In the genomic region with DNA sequence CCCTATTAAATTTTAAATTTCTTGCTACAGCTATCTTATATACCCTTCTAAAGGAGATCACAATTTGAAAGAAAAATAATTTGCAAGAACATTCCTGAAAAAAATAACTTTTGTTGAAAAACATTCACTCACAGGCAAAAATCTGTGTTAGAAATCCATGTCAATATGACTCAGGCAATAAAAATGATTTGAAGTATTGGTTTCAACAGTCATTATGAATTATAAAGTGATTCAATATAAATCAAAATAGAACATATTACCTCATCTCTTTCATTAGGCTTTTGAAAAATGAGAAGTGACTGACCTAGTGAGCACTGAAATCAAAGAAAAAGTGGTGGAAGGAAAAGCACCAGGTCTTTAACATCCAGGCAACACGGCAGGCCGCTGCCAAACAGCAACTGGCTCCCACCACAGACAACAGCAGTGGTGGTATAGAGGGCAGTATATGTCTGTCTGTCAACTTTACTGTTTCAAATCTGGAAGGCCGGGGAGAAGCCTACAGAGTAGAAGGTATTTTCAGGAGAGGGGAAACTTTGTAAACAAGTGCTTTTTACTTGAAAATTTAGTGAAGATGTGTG, we compare ENCODE assay signal across 2 cellular contexts.
TF ChIP-seq lines count a peak whose summit lies in the region.

No MANE protein-coding gene starts in this region.

TF ChIP-seq in HEK293, 187 proteins besides CTCF, POLR2A, EP300 and RAD21:
- TF ChIP-seq ZNF692 (tag by site-specific recombination; IDR thresholded peaks at IDR 0.05) (no peak), ATF2 (tag by site-specific recombination; IDR thresholded peaks at IDR 0.05; ENCODE audit: low read depth) (0 out of 2 replicates have a peak, but pooled peaks have one; percentile 13)
- TF ChIP-seq, protein P1, sequence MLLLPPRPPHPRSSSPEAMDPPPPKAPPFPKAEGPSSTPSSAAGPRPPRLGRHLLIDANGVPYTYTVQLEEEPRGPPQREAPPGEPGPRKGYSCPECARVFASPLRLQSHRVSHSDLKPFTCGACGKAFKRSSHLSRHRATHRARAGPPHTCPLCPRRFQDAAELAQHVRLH (tag by site-specific recombination; IDR thresholded peaks at IDR 0.05): no peak

TF ChIP-seq in GM12878, 131 proteins besides CTCF, POLR2A, EP300 and RAD21:
- peak; percentile 66 for TF ChIP-seq JUNB (IDR thresholded peaks at IDR 0.05)
- TF ChIP-seq CHD4 (IDR thresholded peaks at IDR 0.05): no peak
- TF ChIP-seq, protein P2, sequence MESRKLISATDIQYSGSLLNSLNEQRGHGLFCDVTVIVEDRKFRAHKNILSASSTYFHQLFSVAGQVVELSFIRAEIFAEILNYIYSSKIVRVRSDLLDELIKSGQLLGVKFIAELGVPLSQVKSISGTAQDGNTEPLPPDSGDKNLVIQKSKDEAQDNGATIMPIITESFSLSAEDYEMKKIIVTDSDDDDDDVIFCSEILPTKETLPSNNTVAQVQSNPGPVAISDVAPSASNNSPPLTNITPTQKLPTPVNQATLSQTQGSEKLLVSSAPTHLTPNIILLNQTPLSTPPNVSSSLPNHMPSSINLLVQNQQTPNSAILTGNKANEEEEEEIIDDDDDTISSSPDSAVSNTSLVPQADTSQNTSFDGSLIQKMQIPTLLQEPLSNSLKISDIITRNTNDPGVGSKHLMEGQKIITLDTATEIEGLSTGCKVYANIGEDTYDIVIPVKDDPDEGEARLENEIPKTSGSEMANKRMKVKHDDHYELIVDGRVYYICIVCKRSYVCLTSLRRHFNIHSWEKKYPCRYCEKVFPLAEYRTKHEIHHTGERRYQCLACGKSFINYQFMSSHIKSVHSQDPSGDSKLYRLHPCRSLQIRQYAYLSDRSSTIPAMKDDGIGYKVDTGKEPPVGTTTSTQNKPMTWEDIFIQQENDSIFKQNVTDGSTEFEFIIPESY (IDR thresholded peaks at IDR 0.05): no peak
- no peak for TF ChIP-seq SIX5 (IDR thresholded peaks at IDR 0.05; ENCODE audit: low read depth, low read length, severe bottlenecking)
- no peak for TF ChIP-seq EGR1 (IDR thresholded peaks at IDR 0.05; ENCODE audit: borderline replicate concordance in 1 of 2, low read depth in 2 of 2, low read length in 2 of 2)
- no peak for TF ChIP-seq CUX1 (IDR thresholded peaks at IDR 0.05; ENCODE audit: insufficient replicate concordance, low read depth, low read length)
TF ChIP-seq in GM12878: peak in this region for 1.
